In the genomic region with DNA sequence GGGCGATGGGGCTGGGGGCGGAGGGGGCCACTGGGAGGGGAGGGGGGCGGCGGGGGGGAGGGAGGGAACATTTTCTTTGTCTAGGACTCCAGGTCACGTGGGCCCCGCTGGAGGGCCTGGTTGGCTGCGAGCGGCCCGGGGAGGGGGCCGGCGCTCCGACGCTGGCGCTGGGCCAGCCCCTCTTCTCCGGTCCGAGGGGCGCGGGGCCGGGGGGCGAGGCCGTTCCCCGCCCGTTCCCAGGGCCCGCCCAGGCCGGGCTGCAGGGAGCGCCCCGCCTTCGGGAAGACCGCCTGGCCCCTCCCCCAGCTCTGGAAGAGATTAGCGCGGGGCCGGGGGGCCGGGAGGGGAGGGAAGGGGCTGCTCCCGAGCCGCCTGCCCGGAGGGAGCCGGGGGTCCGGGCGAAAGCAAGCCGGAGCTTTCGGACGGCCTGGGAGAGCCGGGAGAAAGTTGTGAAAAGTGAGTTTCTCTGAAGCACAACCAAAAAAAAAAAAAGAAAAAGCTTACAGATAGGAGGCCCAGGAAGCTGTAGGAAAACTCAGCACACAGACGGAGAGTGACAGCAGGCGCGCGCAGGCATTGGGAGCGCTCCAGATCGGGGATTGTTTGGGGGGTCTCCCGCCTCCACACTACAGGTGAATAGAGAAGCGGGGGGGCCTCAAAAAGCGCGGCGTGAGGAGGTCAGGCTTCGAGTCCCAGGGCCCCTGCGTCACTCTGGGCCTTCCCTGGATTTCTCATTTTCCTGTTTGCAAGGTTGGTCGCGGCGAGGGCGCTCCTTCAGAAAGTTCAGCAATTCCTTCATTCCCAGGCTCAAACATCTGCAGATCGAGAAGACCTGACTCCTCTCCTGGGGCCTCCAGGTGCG, we compare ENCODE assay signal across 8 cellular contexts.
DNase-seq lines count a peak whose midpoint lies in the region; ATAC-seq and TF ChIP-seq lines count a peak whose summit lies in the region.

No MANE protein-coding gene starts in this region.

- H3K27me3 Mint-ChIP-seq in natural killer cell (ENCODE audit: low read depth in 2 of 2), result no peaks in the 10 kb centered on the region

- TF ChIP-seq POLR2A in esophagus squamous epithelium (IDR thresholded peaks at IDR 0.05), result no peak
- TF ChIP-seq POLR2A in thyroid gland (IDR thresholded peaks at IDR 0.05), result no peak

- peak overlapping the region; percentile 84 to 100 (median 98) for H3K9ac ChIP-seq in BLaER1 treated with 17β-estradiol and CSF1 and Interleukin-3, amounts not matched to agents 10 nM and 100 nM

- H3K9me3 ChIP-seq in BLaER1 treated with 17β-estradiol and CSF1 and Interleukin-3, amounts not matched to agents 10 nM and 100 nM (replicated peaks in 1 of 11), result no peaks in the 10 kb centered on the region
- H3K9me3 ChIP-seq in esophagus squamous epithelium (no peaks in the 10 kb centered on the region), thyroid gland (no peaks in the 10 kb centered on the region)

- H3K4me3 ChIP-seq in BLaER1 treated with 17β-estradiol and CSF1 and Interleukin-3, amounts not matched to agents 10 nM and 100 nM, result peak overlapping the region; percentile 52 to 85 (median 78)
- H3K4me3 ChIP-seq in esophagus squamous epithelium (peak overlapping the region; percentile 57 to 78 (median 69)), thyroid gland (replicated peaks in 1 of 3) (peak overlapping the region in 2 of 3 donors; percentile 51 to 66)

- DNase-seq in NCI-H345 (lab: John Stamatoyannopoulos, UW) (peak; percentile 93), activated T-cell treated with anti-CD3 and anti-CD28 coated beads for 4 hours (peak; percentile 50), esophagus squamous epithelium (lab: John Stamatoyannopoulos, UW) (no peak), natural killer cell (peak; percentile 46), thyroid gland (peak; percentile 69 to 80), KBM-7 (no peak)

- H3K36me3 Mint-ChIP-seq in natural killer cell, result no peaks in the 10 kb centered on the region

- peak overlapping the region; percentile 71 to 100 (median 96) for H3K4me2 ChIP-seq in BLaER1 treated with 17β-estradiol and CSF1 and Interleukin-3, amounts not matched to agents 10 nM and 100 nM

- H3K27ac ChIP-seq in BLaER1 treated with 17β-estradiol and CSF1 and Interleukin-3, amounts not matched to agents 10 nM and 100 nM, result peak overlapping the region; percentile 61 to 100 (median 98); a peak in 21 of 22 replicates
- H3K27ac ChIP-seq in esophagus squamous epithelium (peak overlapping the region; percentile 75 to 89 (median 79)), thyroid gland (peak overlapping the region; percentile 86 to 91 (median 89))

- peaks cover 0 to 33% (median 29%) of the 10 kb centered on the region in 11 experiments; a peak in 16 of 22 replicates for H4K20me1 ChIP-seq in BLaER1 treated with 17β-estradiol and CSF1 and Interleukin-3, amounts not matched to agents 10 nM and 100 nM

- no peaks in the 10 kb centered on the region for H3K27me3 ChIP-seq in BLaER1 treated with 17β-estradiol and CSF1 and Interleukin-3, amounts not matched to agents 10 nM and 100 nM
- H3K27me3 ChIP-seq in esophagus squamous epithelium (no peaks in the 10 kb centered on the region), thyroid gland (no peaks in the 10 kb centered on the region)

- no peaks in the 10 kb centered on the region for H3K9me3 Mint-ChIP-seq in natural killer cell

- H3K4me1 Mint-ChIP-seq in natural killer cell, result peaks cover 17 to 41% of the 10 kb centered on the region in 2 donors

- 44 to 55% methylated on average over 11 to 22 of the region's 62 CpGs for WGBS in esophagus squamous epithelium, 2 donors
- 22 to 23% methylated on average over 27 to 38 of the region's 62 CpGs for WGBS in thyroid gland, 2 donors

- H3K27ac Mint-ChIP-seq in natural killer cell, result peak overlapping the region; percentile 35 to 83

- peak overlapping the region; percentile 72 for H3K4me3 Mint-ChIP-seq in natural killer cell

- in situ Hi-C loops in KBM-7 (cut with MboI; ENCODE audit: low pct_unique_long_range_greater_than_20kb, low sequenced_read_pairs), result no loop called here

- H3K4me1 ChIP-seq in BLaER1 treated with 17β-estradiol and CSF1 and Interleukin-3, amounts not matched to agents 10 nM and 100 nM, result peaks cover 16 to 48% (median 37%) of the 10 kb centered on the region in 10 experiments
- H3K4me1 ChIP-seq in esophagus squamous epithelium, result peaks cover 11 to 43% (median 14%) of the 10 kb centered on the region in 3 donors
- peaks cover 12 to 25% of the 10 kb centered on the region in 2 donors for H3K4me1 ChIP-seq in thyroid gland

- peak; percentile 40 for ATAC-seq in GM21528 (IDR thresholded peaks at IDR 0.05; ENCODE audit: low FRiP score, unreplicated experiment)
- peak; percentile 73 to 80 (median 73) for ATAC-seq in natural killer cell

- peak in 1 of 6 experiments; percentile 5 for TF ChIP-seq CTCF in esophagus squamous epithelium (IDR thresholded peaks at IDR 0.05)
- no peak for TF ChIP-seq CTCF in natural killer cell (IDR thresholded peaks at IDR 0.05)
- TF ChIP-seq CTCF in thyroid gland (IDR thresholded peaks at IDR 0.05), result peak in 1 of 6 experiments; percentile 9

- H3K36me3 ChIP-seq in BLaER1 treated with 17β-estradiol and CSF1 and Interleukin-3, amounts not matched to agents 10 nM and 100 nM, result peaks cover 30 to 66% (median 52%) of the 10 kb centered on the region in 11 experiments
- peaks cover 4 to 51% (median 7%) of the 10 kb centered on the region in 3 donors for H3K36me3 ChIP-seq in esophagus squamous epithelium
- peaks cover 0 to 5% of the 10 kb centered on the region in 2 donors for H3K36me3 ChIP-seq in thyroid gland

- intact Hi-C loops in esophagus squamous epithelium (cut with DNase I), result no loop called here
- intact Hi-C loops in natural killer cell (cut with micrococcal nuclease), result no loop called here
- intact Hi-C loops in thyroid gland (cut with DNase I), result loop anchor here (5.0 kb wide), 1 partner anchor 90 kb away; a partner anchor contains a TSS

Comparison
In these comparisons a context has a peak if more than half of its experiments do, and no peak if none do; other contexts are left out.
1. DNase-seq: peak in NCI-H345 (single experiment), activated T-cell treated with anti-CD3 and anti-CD28 coated beads for 4 hours (single experiment), natural killer cell (single experiment) and thyroid gland (2 of 2); none in esophagus squamous epithelium (single experiment) and KBM-7 (single experiment).
2. Peak in every context shown above with its lines, with median percentiles within 50 percentile points of each other: H3K27ac ChIP-seq and H3K4me3 ChIP-seq.